In the genomic region with DNA sequence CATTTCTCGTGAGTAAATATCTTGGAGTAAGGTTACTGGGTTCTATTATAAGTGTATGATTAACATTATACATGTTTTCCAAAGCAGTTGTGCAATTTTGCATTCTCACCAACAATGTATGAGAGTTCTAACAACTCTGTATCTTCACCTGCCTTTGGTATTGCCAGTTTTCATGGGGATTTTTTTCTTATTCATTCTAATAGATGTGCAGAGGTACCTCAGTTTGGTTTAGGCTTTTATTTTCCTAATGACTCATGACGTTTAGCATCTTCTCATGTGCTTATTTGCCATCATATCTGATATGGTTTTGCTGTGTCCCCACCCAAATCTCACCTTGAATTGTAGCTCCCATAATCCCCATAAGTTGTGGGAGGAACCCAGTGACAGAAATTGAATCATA, we compare ENCODE assay signal across 23 cellular contexts.
"Had no signal": no experiment of that assay in that cellular context is flagged by ENCODE, and none has a peak within 500 bp of the region (broad histone marks: within the 10 kb centered on the region; RNA-seq: fewer than 3 reads in every experiment).

No MANE protein-coding gene starts in this region.

- H3K27me3 ChIP-seq: body of pancreas, breast epithelium, SJCRH30 had no signal

- ATAC-seq: body of pancreas, Panc1 had no signal

- H3K4me3 Mint-ChIP-seq: activated CD4-positive, alpha-beta memory T cell treated with anti-CD3 and anti-CD28 coated beads, Interleukin-2, amount 10 ng/mL, durations not matched to agents 7 days and 5 days; activated naive CD4-positive, alpha-beta T cell treated with anti-CD3 and anti-CD28 coated beads for 36 hours; activated naive CD8-positive, alpha-beta T cell had no signal

- H3K4me1 ChIP-seq: body of pancreas, breast epithelium, SJCRH30 had no signal

- H3K36me3 ChIP-seq: breast epithelium, WERI-Rb-1 had no signal

- H3K27ac ChIP-seq: body of pancreas, breast epithelium, KMS-11, SJCRH30, SK-N-MC, WERI-Rb-1 had no signal

- DNase-seq: activated CD4-positive, alpha-beta memory T cell treated with anti-CD3 and anti-CD28 coated beads, Interleukin-2, amount 10 ng/mL, durations not matched to agents 7 days and 5 days; activated CD4-positive, alpha-beta T cell treated with anti-CD3 and anti-CD28 coated beads for 4 hours; activated gamma-delta T cell; activated naive CD4-positive, alpha-beta T cell treated with anti-CD3 and anti-CD28 coated beads for 36 hours; amygdala; body of pancreas; MM.1S; MV-4-11; NCI-H1092; NCI-H1436 treated with DMSO at 0.1 percent for 48 hours; NCI-H1694 treated with DMSO at 0.1 percent for 48 hours; NCI-H2029; NCI-H345; NCI-H524 treated with DMSO at 0.1 percent for 48 hours; SHP77; SJCRH30; T1000; WERI-Rb-1 had no signal

- H3K9me3 ChIP-seq: body of pancreas, breast epithelium had no signal

- H3K4me3 ChIP-seq: body of pancreas, breast epithelium, SJCRH30, SK-N-MC had no signal

- H3K27me3 Mint-ChIP-seq: activated CD4-positive, alpha-beta memory T cell treated with anti-CD3 and anti-CD28 coated beads, Interleukin-2, amount 10 ng/mL, durations not matched to agents 7 days and 5 days; activated naive CD8-positive, alpha-beta T cell had no signal

- H3K27ac Mint-ChIP-seq: activated CD4-positive, alpha-beta memory T cell treated with anti-CD3 and anti-CD28 coated beads, Interleukin-2, amount 10 ng/mL, durations not matched to agents 7 days and 5 days; activated naive CD4-positive, alpha-beta T cell treated with anti-CD3 and anti-CD28 coated beads for 36 hours; activated naive CD8-positive, alpha-beta T cell had no signal
